Comparison of ENCODE assay signal across 20 cellular contexts in the genomic region with DNA sequence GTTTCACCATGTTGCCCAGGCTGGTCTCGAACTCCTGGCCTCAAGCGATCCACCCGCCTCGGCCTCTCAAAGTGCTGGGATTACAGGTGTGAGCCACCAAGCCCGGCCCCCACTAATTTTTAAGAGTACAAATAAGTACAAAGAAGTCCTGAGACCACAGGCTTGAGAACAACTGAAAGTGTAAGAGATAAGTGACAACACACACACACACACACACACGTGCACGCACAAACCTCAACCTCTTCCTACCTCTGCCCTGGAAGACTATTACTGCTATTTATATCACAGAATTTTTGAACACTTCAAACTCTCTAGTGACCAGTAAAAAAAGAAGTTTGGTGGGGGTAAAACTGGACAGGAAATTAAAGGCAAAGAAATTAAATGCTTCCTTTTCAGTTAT. TPM values are rescaled to one million over a fixed set of nuclear protein-coding genes. Genes with fewer than 3 reads are reported as not detected.
A peak's percentile ranks its signal among the peaks of the same experiment; 100 is the strongest.
DNase-seq lines count a peak whose midpoint lies in the region; ATAC-seq and TF ChIP-seq lines count a peak whose summit lies in the region.
"Had no signal": no experiment of that assay in that cellular context is flagged by ENCODE, and none has a peak within 500 bp of the region (broad histone marks: within the 10 kb centered on the region; RNA-seq: fewer than 3 reads in every experiment).

No MANE protein-coding gene starts in this region.

- WGBS in sigmoid colon, 2 donors = 76 to 90% methylated on average over 7 of the region's 7 CpGs

- TF ChIP-seq EP300 in sigmoid colon (IDR thresholded peaks at IDR 0.05) = no peak

- no peaks in the 10 kb centered on the region for H3K36me3 ChIP-seq in sigmoid colon
- H3K36me3 ChIP-seq: pancreas, Peyer's patch, suprapubic skin had no signal

- no peaks in the 10 kb centered on the region for H3K27me3 Mint-ChIP-seq in activated naive CD4-positive, alpha-beta T cell treated with anti-CD3 and anti-CD28 coated beads, Interleukin-2, amount 50 U/mL, for 24 hours
- H3K27me3 Mint-ChIP-seq in activated naive CD8-positive, alpha-beta T cell treated with anti-CD3 and anti-CD28 coated beads, Interleukin-2, amount 50 U/mL, for 24 hours = no peaks in the 10 kb centered on the region

- TF ChIP-seq CTCF in sigmoid colon (IDR thresholded peaks at IDR 0.05) = no peak

- peak overlapping the region; percentile 38 for H3K27ac Mint-ChIP-seq in activated naive CD4-positive, alpha-beta T cell treated with anti-CD3 and anti-CD28 coated beads, Interleukin-2, amount 50 U/mL, for 24 hours
- no peak overlapping the region for H3K27ac Mint-ChIP-seq in activated naive CD8-positive, alpha-beta T cell treated with anti-CD3 and anti-CD28 coated beads, Interleukin-2, amount 50 U/mL, for 24 hours

- H3K4me1 ChIP-seq in sigmoid colon = peaks cover 0 to 13% (median 6%) of the 10 kb centered on the region in 4 donors
- H3K4me1 ChIP-seq: Peyer's patch had no signal

- H3K27me3 ChIP-seq in sigmoid colon = no peaks in the 10 kb centered on the region
- H3K27me3 ChIP-seq: body of pancreas, Peyer's patch, suprapubic skin had no signal

- H3K27ac ChIP-seq in sigmoid colon = peak overlapping the region; percentile 21 to 58 (median 41)
- H3K27ac ChIP-seq: body of pancreas, pancreas, Peyer's patch, suprapubic skin had no signal

- peaks cover 6% of the 10 kb centered on the region for H3K36me3 Mint-ChIP-seq in activated naive CD4-positive, alpha-beta T cell treated with anti-CD3 and anti-CD28 coated beads, Interleukin-2, amount 50 U/mL, for 24 hours
- H3K36me3 Mint-ChIP-seq in activated naive CD8-positive, alpha-beta T cell treated with anti-CD3 and anti-CD28 coated beads, Interleukin-2, amount 50 U/mL, for 24 hours (ENCODE audit: low read depth) = peaks cover 17% of the 10 kb centered on the region

- no peaks in the 10 kb centered on the region for H3K9me3 Mint-ChIP-seq in activated naive CD4-positive, alpha-beta T cell treated with anti-CD3 and anti-CD28 coated beads, Interleukin-2, amount 50 U/mL, for 24 hours
- no peaks in the 10 kb centered on the region for H3K9me3 Mint-ChIP-seq in activated naive CD8-positive, alpha-beta T cell treated with anti-CD3 and anti-CD28 coated beads, Interleukin-2, amount 50 U/mL, for 24 hours

- no peaks in the 10 kb centered on the region for H3K9me3 ChIP-seq in sigmoid colon
- H3K9me3 ChIP-seq: body of pancreas, pancreas, Peyer's patch, SK-N-SH, suprapubic skin had no signal

- H3K4me3 Mint-ChIP-seq in activated naive CD4-positive, alpha-beta T cell treated with anti-CD3 and anti-CD28 coated beads, Interleukin-2, amount 50 U/mL, for 24 hours = no peak overlapping the region
- H3K4me3 Mint-ChIP-seq in activated naive CD8-positive, alpha-beta T cell treated with anti-CD3 and anti-CD28 coated beads, Interleukin-2, amount 50 U/mL, for 24 hours = peak overlapping the region; percentile 50

- TF ChIP-seq POLR2A in sigmoid colon (IDR thresholded peaks at IDR 0.05) = no peak

- DNase-seq in activated naive CD4-positive, alpha-beta T cell treated with Interleukin-2 at 50 U/mL for 16 hours = no peak
- peak; percentile 21 for DNase-seq in KBM-7
- no peak for DNase-seq in activated naive CD8-positive, alpha-beta T cell treated with anti-CD3 and anti-CD28 coated beads, Interleukin-2, amount 50 U/mL, for 24 hours
- no peak for DNase-seq in sigmoid colon
- DNase-seq in NCI-H2196 treated with DMSO at 0.1 percent for 48 hours (lab: John Stamatoyannopoulos, UW; ENCODE audit: unreplicated experiment) = no peak
- no peak for DNase-seq in COR-L47 (lab: John Stamatoyannopoulos, UW)
- DNase-seq: activated effector memory CD4-positive, alpha-beta T cell treated with anti-CD3 and anti-CD28 coated beads, Interleukin-2, amount 50 U/mL, for 16 hours; body of pancreas; DMS 273 treated with DMSO at 0.1 percent for 48 hours; GF-D8; NCI-H2081 treated with DMSO at 0.1 percent for 48 hours; NCI-H69; pancreas; Peyer's patch; SK-N-SH; stimulated activated CD4-positive, alpha-beta T cell treated with anti-CD3 and anti-CD28 coated beads, Interleukin-4, amount 100 ng/mL, for 1 hour had no signal

- in situ Hi-C loops in KBM-7 (cut with MboI; ENCODE audit: low pct_unique_long_range_greater_than_20kb, low sequenced_read_pairs) = no loop called here

- ATAC-seq in activated naive CD8-positive, alpha-beta T cell treated with anti-CD3 and anti-CD28 coated beads, Interleukin-2, amount 50 U/mL, for 24 hours = no peak
- no peak for ATAC-seq in GM21381 (IDR thresholded peaks at IDR 0.05; ENCODE audit: unreplicated experiment)
- ATAC-seq: body of pancreas, esophagus mucosa, pancreas had no signal

- no peak overlapping the region for H3K4me3 ChIP-seq in sigmoid colon
- H3K4me3 ChIP-seq: body of pancreas, pancreas, Peyer's patch, suprapubic skin had no signal

- H3K4me1 Mint-ChIP-seq in activated naive CD4-positive, alpha-beta T cell treated with anti-CD3 and anti-CD28 coated beads, Interleukin-2, amount 50 U/mL, for 24 hours = peaks cover 50% of the 10 kb centered on the region
- H3K4me1 Mint-ChIP-seq in activated naive CD8-positive, alpha-beta T cell treated with anti-CD3 and anti-CD28 coated beads, Interleukin-2, amount 50 U/mL, for 24 hours = peaks cover 52% of the 10 kb centered on the region

- intact Hi-C loops in sigmoid colon (cut with DNase I) = loop anchor here (10.0 kb wide), 1 partner anchor 65 kb away; no protein-coding TSS in a partner anchor

RNA-seq across cellular contexts. Expression of gene KLHL15, which starts 7.5 kb away (rescaled TPM):
- 10 to 100 TPM in 2 of 4 donors, 1 to 10 TPM in 2; 8.0 to 15.1 (median 10.0) TPM for total RNA-seq in sigmoid colon
- polyA plus RNA-seq in sigmoid colon = 1 to 10 TPM in 1 of 3 donors, under 1 TPM in 2; 0.60 to 2.0 (median 0.92) TPM

RNA-seq across cellular contexts. Expression of gene EIF2S3, which starts 35.3 kb away (rescaled TPM):
- total RNA-seq in sigmoid colon = 100 to 1,000 TPM; 134 to 222 (median 143) TPM
- 10 to 100 TPM; 73.5 to 100.0 (median 75.7) TPM for polyA plus RNA-seq in sigmoid colon
